16 cellular contexts compared by ENCODE assay signal in genomic region chr6:131014080-131014776, GRCh38. TPM values are rescaled to one million over a fixed set of nuclear protein-coding genes. Genes with fewer than 3 reads are reported as not detected.
A peak's percentile ranks its signal among the peaks of the same experiment; 100 is the strongest.
DNase-seq lines count a peak whose midpoint lies in the region; ATAC-seq, FAIRE-seq and TF ChIP-seq lines count a peak whose summit lies in the region.
"Had no signal": no experiment of that assay in that cellular context is flagged by ENCODE, and none has a peak within 500 bp of the region (broad histone marks: within the 10 kb centered on the region; RNA-seq: fewer than 3 reads in every experiment).

No MANE protein-coding gene starts in this region.

- no peaks in the 10 kb centered on the region for H3K9me2 ChIP-seq in GM23338 (ENCODE audit: insufficient read depth)

- DNase-seq in GM23338 (ENCODE audit: low spot score) (no peak), chondrocyte (ENCODE audit: low spot score) (no peak), right cardiac atrium (no peak), gastrocnemius medialis (no peak), DMS153 treated with DMSO at 0.1 percent for 48 hours (lab: John Stamatoyannopoulos, UW; ENCODE audit: unreplicated experiment) (no peak), H54 (ENCODE audit: insufficient read length, low spot score) (no peak), C1 segment of cervical spinal cord (lab: John Stamatoyannopoulos, UW) (no peak), medulla oblongata (ENCODE audit: extremely low spot score) (no peak)
- DNase-seq: activated CD4-positive, alpha-beta T cell treated with anti-CD3 and anti-CD28 coated beads for 4 hours; activated T-cell treated with anti-CD3 and anti-CD28 coated beads, Interleukin-2, amount 50 U/mL, for 72 hours; COR-L47; NCI-H2107; NCI-H774; stimulated activated CD4-positive, alpha-beta T cell treated with anti-CD3 and anti-CD28 coated beads, Interleukin-4, amount 100 ng/mL, for 1 hour had no signal

- peaks cover 14% of the 10 kb centered on the region for H3K9me3 Mint-ChIP-seq in GM23338
- H3K9me3 Mint-ChIP-seq in chondrocyte (ENCODE audit: low read depth), result no peaks in the 10 kb centered on the region
- H3K9me3 Mint-ChIP-seq: activated T-cell treated with anti-CD3 and anti-CD28 coated beads, Interleukin-2, amount 50 U/mL, for 72 hours had no signal

- peaks cover 58% of the 10 kb centered on the region for H3K79me2 ChIP-seq in GM23338 (replicated peaks; ENCODE audit: insufficient read depth)

- 0 out of 2 replicates have a peak, but pooled peaks cover 4% of the 10 kb centered on the region for H3K36me3 ChIP-seq in GM23338 (ENCODE audit: insufficient read depth)
- no peaks in the 10 kb centered on the region for H3K36me3 ChIP-seq in gastrocnemius medialis
- H3K36me3 ChIP-seq: adrenal gland had no signal

- H3K4me3 Mint-ChIP-seq in GM23338, result no peak overlapping the region
- H3K4me3 Mint-ChIP-seq in chondrocyte (ENCODE audit: unreplicated experiment), result no peak overlapping the region
- H3K4me3 Mint-ChIP-seq: activated T-cell treated with anti-CD3 and anti-CD28 coated beads, Interleukin-2, amount 50 U/mL, for 72 hours; T-helper 1 cell treated with Interleukin-12 subunit alpha and Interleukin-12 subunit beta and Interleukin-4 antibody, amounts not matched to agents 30 μg/mL and 1 μg/mL, for 36 hours had no signal

- H4K20me1 ChIP-seq in GM23338 (replicated peaks; ENCODE audit: insufficient read depth), result no peaks in the 10 kb centered on the region

- no peaks in the 10 kb centered on the region for H3K27me3 ChIP-seq in GM23338 (ENCODE audit: insufficient read depth)
- H3K27me3 ChIP-seq in right cardiac atrium (ENCODE audit: control insufficient read depth, insufficient read depth), result no peaks in the 10 kb centered on the region
- H3K27me3 ChIP-seq in gastrocnemius medialis, result no peaks in the 10 kb centered on the region
- H3K27me3 ChIP-seq: adrenal gland had no signal

- no peak overlapping the region for H3K4me3 ChIP-seq in GM23338
- no peak overlapping the region for H3K4me3 ChIP-seq in right cardiac atrium (ENCODE audit: low read length)
- no peak overlapping the region for H3K4me3 ChIP-seq in gastrocnemius medialis

- in situ Hi-C loops in gastrocnemius medialis (cut with MboI; ENCODE audit: low sequenced_read_pairs in 4 of 4), result no loop called here

- WGBS in right cardiac atrium, result 33% methylated on average over 5 of the region's 5 CpGs

- TF ChIP-seq CTCF in GM23338 (conservative IDR thresholded peaks at IDR 0.05; ENCODE audit: low read depth in 2 of 2), result no peak
- TF ChIP-seq CTCF in chondrocyte (IDR thresholded peaks at IDR 0.05), result no peak
- TF ChIP-seq CTCF in gastrocnemius medialis (IDR thresholded peaks at IDR 0.05 in 4 of 5, conservative IDR thresholded peaks at IDR 0.05 in 1 of 5), result no peak

- H3K4me1 Mint-ChIP-seq in GM23338 (peaks cover 24% of the 10 kb centered on the region), chondrocyte (ENCODE audit: low read depth) (peaks cover 41% of the 10 kb centered on the region)

- FAIRE-seq in H54 (lab: Jason Lieb, UNC), result no peak

- peak overlapping the region; percentile 71 for H3K27ac Mint-ChIP-seq in GM23338
- H3K27ac Mint-ChIP-seq in chondrocyte (ENCODE audit: unreplicated experiment), result peak overlapping the region; percentile 63
- H3K27ac Mint-ChIP-seq: activated T-cell treated with anti-CD3 and anti-CD28 coated beads, Interleukin-2, amount 50 U/mL, for 72 hours; T-helper 1 cell treated with Interleukin-12 subunit alpha and Interleukin-12 subunit beta and Interleukin-4 antibody, amounts not matched to agents 30 μg/mL and 1 μg/mL, for 36 hours had no signal

- no peak for ATAC-seq in GM23338
- ATAC-seq in right cardiac atrium, result peak; percentile 85 to 88
- ATAC-seq in gastrocnemius medialis, result peak in 1 of 2 donors; percentile 32
- ATAC-seq: activated T-cell treated with anti-CD3 and anti-CD28 coated beads, Interleukin-2, amount 50 U/mL, for 72 hours had no signal

- H3K27me3 Mint-ChIP-seq in GM23338 (ENCODE audit: insufficient read depth, low read depth, poor library complexity) (no peaks in the 10 kb centered on the region), chondrocyte (ENCODE audit: low read depth) (no peaks in the 10 kb centered on the region)

- H3K4me2 ChIP-seq in GM23338, result no peak overlapping the region

- H3K9me3 ChIP-seq in right cardiac atrium (ENCODE audit: control insufficient read depth, low read length), result no peaks in the 10 kb centered on the region
- H3K9me3 ChIP-seq in gastrocnemius medialis, result no peaks in the 10 kb centered on the region
- H3K9me3 ChIP-seq: adrenal gland had no signal

- H2AFZ ChIP-seq in GM23338, result no peak overlapping the region

- H3K27ac ChIP-seq in GM23338 (ENCODE audit: low read depth), result no peak overlapping the region
- no peak overlapping the region for H3K27ac ChIP-seq in right cardiac atrium (ENCODE audit: low read length)
- peak overlapping the region; percentile 37 to 60 (median 42) for H3K27ac ChIP-seq in gastrocnemius medialis

- intact Hi-C loops in right cardiac atrium (cut with DNase I), result loop anchor here in 1 of 4 donors (5.0 kb wide), 1 partner anchor 48 kb away; the partner anchor contains the start of gene EPB41L2
- intact Hi-C loops in gastrocnemius medialis (cut with DNase I; ENCODE audit: low total_unique reads), result no loop called here

- TF ChIP-seq POLR2A in gastrocnemius medialis (IDR thresholded peaks at IDR 0.05) (no peak), H54 (IDR thresholded peaks at IDR 0.05; ENCODE audit: low read depth, low read length) (no peak)

- H3K36me3 Mint-ChIP-seq in GM23338 (ENCODE audit: low read depth) (peaks cover 16% of the 10 kb centered on the region), chondrocyte (ENCODE audit: low read depth) (no peaks in the 10 kb centered on the region)

- no peaks in the 10 kb centered on the region for H3F3A ChIP-seq in GM23338 (replicated peaks; ENCODE audit: low read depth)

- H3K4me1 ChIP-seq in GM23338 (ENCODE audit: insufficient read depth), result peaks cover 17% of the 10 kb centered on the region
- H3K4me1 ChIP-seq in right cardiac atrium (ENCODE audit: control insufficient read depth, insufficient read depth, low read length), result peaks cover 3% of the 10 kb centered on the region
- H3K4me1 ChIP-seq in gastrocnemius medialis, result peaks cover 7 to 30% of the 10 kb centered on the region in 2 donors

TF ChIP-seq in GM23338, 12 proteins besides CTCF, POLR2A, EP300 and RAD21:
- no peak for TF ChIP-seq EZH2phosphoT487 (IDR thresholded peaks at IDR 0.05; ENCODE audit: unreplicated experiment)
- TF ChIP-seq EZH2 (IDR thresholded peaks at IDR 0.05; ENCODE audit: low read depth, unreplicated experiment), result no peak
- TF ChIP-seq NANOG (IDR thresholded peaks at IDR 0.05; ENCODE audit: borderline replicate concordance), result no peak
- TF ChIP-seq, protein P1, sequence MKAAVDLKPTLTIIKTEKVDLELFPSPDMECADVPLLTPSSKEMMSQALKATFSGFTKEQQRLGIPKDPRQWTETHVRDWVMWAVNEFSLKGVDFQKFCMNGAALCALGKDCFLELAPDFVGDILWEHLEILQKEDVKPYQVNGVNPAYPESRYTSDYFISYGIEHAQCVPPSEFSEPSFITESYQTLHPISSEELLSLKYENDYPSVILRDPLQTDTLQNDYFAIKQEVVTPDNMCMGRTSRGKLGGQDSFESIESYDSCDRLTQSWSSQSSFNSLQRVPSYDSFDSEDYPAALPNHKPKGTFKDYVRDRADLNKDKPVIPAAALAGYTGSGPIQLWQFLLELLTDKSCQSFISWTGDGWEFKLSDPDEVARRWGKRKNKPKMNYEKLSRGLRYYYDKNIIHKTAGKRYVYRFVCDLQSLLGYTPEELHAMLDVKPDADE (IDR thresholded peaks at IDR 0.05), result no peak
- TF ChIP-seq POLR2AphosphoS5 (IDR thresholded peaks at IDR 0.05; ENCODE audit: low read depth), result no peak
- TF ChIP-seq REST (IDR thresholded peaks at IDR 0.05; ENCODE audit: unreplicated experiment), result no peak

RNA-seq across cellular contexts. Expression of gene EPB41L2, which starts 48.8 kb away (rescaled TPM):
- 65.9 and 91.7 TPM in 2 replicates for total RNA-seq in GM23338 (2014; rRNA removed; shearing (Covaris generic))
- polyA plus RNA-seq in GM23338 (2016; fragmentation: Nextera tagmentation; extraction: Ambion mirVana) (76.2 and 76.7 TPM in 2 replicates), right cardiac atrium (30.2 TPM)
- total RNA-seq in chondrocyte (59.9 to 72.0 TPM (median 65.8 TPM) in 3 replicates), right cardiac atrium (100 to 1,000 TPM in 3 of 4 donors, 10 to 100 TPM in 1; 95.3 to 120 (median 107) TPM), gastrocnemius medialis (10 to 100 TPM; 11.6 to 24.0 (median 14.6) TPM)

Comparison
In these comparisons a context has a peak if more than half of its experiments do, and no peak if none do; other contexts are left out.
1. H3K27ac ChIP-seq: peak in gastrocnemius medialis (4 of 4); none in GM23338 (single experiment) and right cardiac atrium (single experiment).